In genomic region chr17:36849871-36850348, GRCh38 we compare ENCODE assay signal across 10 cellular contexts.
A peak's percentile ranks its signal among the peaks of the same experiment; 100 is the strongest.
DNase-seq lines count a peak whose midpoint lies in the region; ATAC-seq and TF ChIP-seq lines count a peak whose summit lies in the region.
"Had no signal": no experiment of that assay in that cellular context is flagged by ENCODE, and none has a peak within 500 bp of the region (broad histone marks: within the 10 kb centered on the region; RNA-seq: fewer than 3 reads in every experiment).

No MANE protein-coding gene starts in this region.

- H3K4me3 ChIP-seq in BE2C (ENCODE audit: low read depth, low read length) (no peak overlapping the region), right lobe of liver (no peak overlapping the region)
- no peak overlapping the region for H3K4me3 ChIP-seq in CD8-positive, alpha-beta T cell (ENCODE audit: low read depth, low read length)
- H3K4me3 ChIP-seq: lower lobe of right lung had no signal

- H3K27ac Mint-ChIP-seq in activated T-cell treated with anti-CD3 and anti-CD28 coated beads, Interleukin-2, amount 50 U/mL, for 24 hours = peak overlapping the region; percentile 93
- H3K27ac Mint-ChIP-seq in CD8-positive, alpha-beta T cell = no peak overlapping the region

- TF ChIP-seq CTCF in BE2C (IDR thresholded peaks at IDR 0.05; ENCODE audit: low read depth, low read length) (peak; percentile 62), right lobe of liver (IDR thresholded peaks at IDR 0.05) (no peak)
- TF ChIP-seq CTCF in CD8-positive, alpha-beta T cell (IDR thresholded peaks at IDR 0.05) = no peak

- peaks cover 46% of the 10 kb centered on the region for H3K4me1 Mint-ChIP-seq in activated T-cell treated with anti-CD3 and anti-CD28 coated beads, Interleukin-2, amount 50 U/mL, for 24 hours (ENCODE audit: low read depth)
- H3K4me1 Mint-ChIP-seq in CD8-positive, alpha-beta T cell (ENCODE audit: low read depth) = no peaks in the 10 kb centered on the region

- peak; percentile 72 for DNase-seq in BE2C
- peak; percentile 69 for DNase-seq in HK-2 (ENCODE audit: unreplicated experiment)
- DNase-seq in activated T-cell treated with anti-CD3 and anti-CD28 coated beads, Interleukin-2, amount 50 U/mL, for 24 hours = peak; percentile 70
- no peak for DNase-seq in right lobe of liver
- DNase-seq in NCI-H510A treated with DMSO at 0.1 percent for 48 hours (lab: John Stamatoyannopoulos, UW) = no peak
- DNase-seq in CD8-positive, alpha-beta T cell = no peak
- DNase-seq in activated gamma-delta T cell (lab: John Stamatoyannopoulos, UW) = no peak
- DNase-seq in G401 (ENCODE audit: low spot score) = no peak
- DNase-seq: lower lobe of right lung had no signal

- H3K27ac ChIP-seq in right lobe of liver = no peak overlapping the region
- no peak overlapping the region for H3K27ac ChIP-seq in CD8-positive, alpha-beta T cell (ENCODE audit: low read depth, low read length)
- H3K27ac ChIP-seq: lower lobe of right lung, VCaP had no signal

- H3K36me3 ChIP-seq in BE2C (no peaks in the 10 kb centered on the region), right lobe of liver (no peaks in the 10 kb centered on the region)
- H3K36me3 ChIP-seq in CD8-positive, alpha-beta T cell (ENCODE audit: insufficient read depth, low read length) = no peaks in the 10 kb centered on the region
- H3K36me3 ChIP-seq: lower lobe of right lung had no signal

- CTCF ChIA-PET in CD8-positive, alpha-beta T cell (lab: Charles Lee) = interaction anchor here (1.6 kb wide), 1 partner anchor 14 kb away, joined by 3 read pairs; no protein-coding TSS in a partner anchor

- peaks cover 10% of the 10 kb centered on the region for H3K27me3 Mint-ChIP-seq in activated T-cell treated with anti-CD3 and anti-CD28 coated beads, Interleukin-2, amount 50 U/mL, for 24 hours
- peaks cover 9% of the 10 kb centered on the region for H3K27me3 Mint-ChIP-seq in CD8-positive, alpha-beta T cell (ENCODE audit: low read depth)

- peak overlapping the region; percentile 47 for H3K4me3 Mint-ChIP-seq in activated T-cell treated with anti-CD3 and anti-CD28 coated beads, Interleukin-2, amount 50 U/mL, for 24 hours
- H3K4me3 Mint-ChIP-seq in CD8-positive, alpha-beta T cell = no peak overlapping the region

- no peaks in the 10 kb centered on the region for H3K9me3 Mint-ChIP-seq in activated T-cell treated with anti-CD3 and anti-CD28 coated beads, Interleukin-2, amount 50 U/mL, for 24 hours
- H3K9me3 Mint-ChIP-seq in CD8-positive, alpha-beta T cell = no peaks in the 10 kb centered on the region

- H3K4me1 ChIP-seq in BE2C (peaks cover 2% of the 10 kb centered on the region), right lobe of liver (no peaks in the 10 kb centered on the region)
- H3K4me1 ChIP-seq in CD8-positive, alpha-beta T cell (ENCODE audit: insufficient read depth, low read length) = no peaks in the 10 kb centered on the region
- H3K4me1 ChIP-seq: lower lobe of right lung had no signal

- no peak for TF ChIP-seq POLR2A in right lobe of liver (IDR thresholded peaks at IDR 0.05)

- no peaks in the 10 kb centered on the region for H3K9me3 ChIP-seq in BE2C
- H3K9me3 ChIP-seq in right lobe of liver = no peaks in the 10 kb centered on the region
- H3K9me3 ChIP-seq in CD8-positive, alpha-beta T cell (ENCODE audit: low read length) = no peaks in the 10 kb centered on the region
- H3K9me3 ChIP-seq: lower lobe of right lung had no signal

- in situ Hi-C loops in G401 (cut with HindIII; ENCODE audit: low sequenced_read_pairs) = loop anchor here (25.0 kb wide), 1 partner anchor 87 kb away; the partner anchor contains the start of genes AATF and LHX1

- no peaks in the 10 kb centered on the region for H3K36me3 Mint-ChIP-seq in activated T-cell treated with anti-CD3 and anti-CD28 coated beads, Interleukin-2, amount 50 U/mL, for 24 hours (ENCODE audit: low read depth)
- no peaks in the 10 kb centered on the region for H3K36me3 Mint-ChIP-seq in CD8-positive, alpha-beta T cell

- intact Hi-C loops in right lobe of liver (cut with DNase I) = no loop called here
- intact Hi-C loops in CD8-positive, alpha-beta T cell (cut with DNase I, micrococcal nuclease) = no loop called here

- POLR2A ChIA-PET in CD8-positive, alpha-beta T cell (lab: Charles Lee) = no interaction called here

- no peaks in the 10 kb centered on the region; the same call in 1 of the 2 replicates for H3K27me3 ChIP-seq in BE2C
- H3K27me3 ChIP-seq in right lobe of liver = no peaks in the 10 kb centered on the region
- no peaks in the 10 kb centered on the region for H3K27me3 ChIP-seq in CD8-positive, alpha-beta T cell (ENCODE audit: insufficient read depth, low read length)

- WGBS in right lobe of liver (ENCODE audit: insufficient coverage, low coverage, low lambda C conversion rate, missing lambda C conversion rate) = 47% methylated on average over 8 of the region's 9 CpGs

- ATAC-seq in right lobe of liver = peak in 3 of 4 donors; percentile 9 to 33 (median 25)
- no peak for ATAC-seq in CD8-positive, alpha-beta T cell
- ATAC-seq: lower lobe of right lung had no signal

Comparison
In these comparisons a context has a peak if more than half of its experiments do, and no peak if none do; other contexts are left out.
1. DNase-seq: peak in BE2C (single experiment), HK-2 (single experiment) and activated T-cell treated with anti-CD3 and anti-CD28 coated beads, Interleukin-2, amount 50 U/mL, for 24 hours (single experiment); none in right lobe of liver (0 of 3), NCI-H510A treated with DMSO at 0.1 percent for 48 hours (single experiment), CD8-positive, alpha-beta T cell (0 of 7), activated gamma-delta T cell (single experiment) and G401 (single experiment).